In genomic region chr1:156920233-156921052, GRCh38 we compare ENCODE assay signal across 1 cellular context.
TF ChIP-seq lines count a peak whose summit lies in the region.

TSS of gene LRRC71 (plus strand) at chr1:156920632. CDS start at chr1:156920804, 172 bp downstream.

TF ChIP-seq in WTC11, 78 proteins besides CTCF, POLR2A, EP300 and RAD21 (continued from another document and continues in another):
- TF ChIP-seq ZBTB43 (CRISPR knock-in tag; IDR thresholded peaks at IDR 0.05) (no peak), USF1 (CRISPR knock-in tag; IDR thresholded peaks at IDR 0.05) (no peak), FOXP4 (CRISPR knock-in tag; IDR thresholded peaks at IDR 0.05) (0 out of 2 replicates have a peak, but pooled peaks have one; percentile 64), E2F1 (CRISPR knock-in tag; IDR thresholded peaks at IDR 0.05) (no peak), AR (CRISPR knock-in tag; IDR thresholded peaks at IDR 0.05) (no peak), PREB (CRISPR knock-in tag; IDR thresholded peaks at IDR 0.05; ENCODE audit: borderline replicate concordance) (no peak), ZNF671 (CRISPR knock-in tag; IDR thresholded peaks at IDR 0.05) (no peak), USF2 (CRISPR knock-in tag; IDR thresholded peaks at IDR 0.05) (peak; percentile 30; the same call in 1 of the 2 replicates), ZNF281 (CRISPR knock-in tag; IDR thresholded peaks at IDR 0.05) (no peak), ARID4B (CRISPR knock-in tag; IDR thresholded peaks at IDR 0.05; ENCODE audit: borderline replicate concordance) (peak; percentile 18; the same call in 1 of the 2 replicates), ZNF512 (CRISPR knock-in tag; IDR thresholded peaks at IDR 0.05; ENCODE audit: borderline replicate concordance) (no peak), HMGA2 (CRISPR knock-in tag; IDR thresholded peaks at IDR 0.05) (no peak), E2F5 (CRISPR knock-in tag; IDR thresholded peaks at IDR 0.05) (peak; percentile 69; the same call in 1 of the 2 replicates), FOXP1 (CRISPR knock-in tag; IDR thresholded peaks at IDR 0.05; ENCODE audit: borderline replicate concordance) (no peak; the same call in 1 of the 2 replicates), ETV6 (CRISPR knock-in tag; IDR thresholded peaks at IDR 0.05) (peak; percentile 92), ZNF232 (CRISPR knock-in tag; IDR thresholded peaks at IDR 0.05) (no peak), TP53 (CRISPR knock-in tag; IDR thresholded peaks at IDR 0.05) (peak; percentile 59; the same call in 1 of the 2 replicates), FOXJ3 (CRISPR knock-in tag; IDR thresholded peaks at IDR 0.05; ENCODE audit: borderline replicate concordance) (no peak), NR3C1 (CRISPR knock-in tag; conservative IDR thresholded peaks at IDR 0.05; ENCODE audit: low read depth) (no peak), MXD4 (CRISPR knock-in tag; IDR thresholded peaks at IDR 0.05; ENCODE audit: borderline replicate concordance) (no peak), ZNF425 (CRISPR knock-in tag; conservative IDR thresholded peaks at IDR 0.05) (no peak)
